29 cellular contexts compared by ENCODE assay signal in genomic region chr2:158993030-158993429, GRCh38.
"Had no signal": no experiment of that assay in that cellular context is flagged by ENCODE, and none has a peak within 500 bp of the region (broad histone marks: within the 10 kb centered on the region; RNA-seq: fewer than 3 reads in every experiment).

No MANE protein-coding gene starts in this region.

- H3K4me3 ChIP-seq: adrenal gland, MG63, Peyer's patch had no signal

- ATAC-seq: activated CD8-positive, alpha-beta T cell treated with anti-CD3 and anti-CD28 coated beads, Interleukin-2, amount 10 ng/mL, durations not matched to agents 7 days and 5 days; T-helper 17 cell; WTC11 had no signal

- H3K4me1 Mint-ChIP-seq: activated naive CD8-positive, alpha-beta T cell treated with anti-CD3 and anti-CD28 coated beads, Interleukin-2, amount 10 ng/mL, durations not matched to agents 7 days and 5 days had no signal

- H3K36me3 ChIP-seq: adrenal gland, MG63, Peyer's patch had no signal

- DNase-seq: activated CD4-positive, alpha-beta T cell treated with anti-CD3 and anti-CD28 coated beads for 48 hours; activated CD4-positive, alpha-beta T cell treated with anti-CD3 and anti-CD28 coated beads, Interleukin-2, amount 50 U/mL, for 4 hours; activated CD4-positive, CD25-positive, alpha-beta regulatory T cell treated with anti-CD3 and anti-CD28 coated beads, Interleukin-2, amount 50 U/mL, for 72 hours; activated CD8-positive, alpha-beta memory T cell treated with anti-CD3 and anti-CD28 coated beads, Interleukin-2, amount 50 U/mL, for 48 hours; activated CD8-positive, alpha-beta T cell treated with anti-CD3 and anti-CD28 coated beads, Interleukin-2, amount 10 ng/mL, durations not matched to agents 7 days and 5 days; activated naive CD4-positive, alpha-beta T cell treated with anti-CD3 and anti-CD28 coated beads, Interleukin-2, amount 50 U/mL, for 16 hours; activated naive CD8-positive, alpha-beta T cell treated with anti-CD3 and anti-CD28 coated beads, Interleukin-2, amount 10 ng/mL, durations not matched to agents 7 days and 5 days; activated T-cell treated with anti-CD3 and anti-CD28 coated beads, Interleukin-2, amount 50 U/mL, for 1 hour; adrenal gland; aorta; central memory CD4-positive, alpha-beta T cell; Kasumi-1; MG63; MV-4-11; NCI-H1092 treated with DMSO at 0.1 percent for 48 hours; NCI-H1417 treated with DMSO at 0.1 percent for 48 hours; NCI-H1694; NCI-H2029; NCI-H2107; NCI-H2171 treated with DMSO at 0.1 percent for 48 hours; NCI-H226; NCI-H526 treated with DMSO at 0.1 percent for 48 hours; NCI-H82; Peyer's patch; SIG-M5; T-helper 17 cell; T-helper 9 cell had no signal

- H3K36me3 Mint-ChIP-seq: activated naive CD8-positive, alpha-beta T cell treated with anti-CD3 and anti-CD28 coated beads, Interleukin-2, amount 10 ng/mL, durations not matched to agents 7 days and 5 days; WTC11 had no signal

- H3K9me3 Mint-ChIP-seq: activated naive CD8-positive, alpha-beta T cell treated with anti-CD3 and anti-CD28 coated beads, Interleukin-2, amount 10 ng/mL, durations not matched to agents 7 days and 5 days; WTC11 had no signal

- H3K27ac ChIP-seq: adrenal gland, Peyer's patch had no signal

- H3K9me3 ChIP-seq: adrenal gland, MG63, Peyer's patch had no signal

- FAIRE-seq: bronchial epithelial cell had no signal

- H3K27ac Mint-ChIP-seq: activated CD8-positive, alpha-beta T cell treated with anti-CD3 and anti-CD28 coated beads, Interleukin-2, amount 10 ng/mL, durations not matched to agents 7 days and 5 days; activated naive CD8-positive, alpha-beta T cell treated with anti-CD3 and anti-CD28 coated beads, Interleukin-2, amount 10 ng/mL, durations not matched to agents 7 days and 5 days; T-helper 17 cell; WTC11 had no signal

- H3K4me3 Mint-ChIP-seq: activated CD8-positive, alpha-beta T cell treated with anti-CD3 and anti-CD28 coated beads, Interleukin-2, amount 10 ng/mL, durations not matched to agents 7 days and 5 days; activated naive CD8-positive, alpha-beta T cell treated with anti-CD3 and anti-CD28 coated beads, Interleukin-2, amount 10 ng/mL, durations not matched to agents 7 days and 5 days; T-helper 17 cell; WTC11 had no signal

- H3K27me3 ChIP-seq: adrenal gland, MG63, Peyer's patch had no signal
